Comparison of ENCODE assay signal across 32 cellular contexts in genomic region chr10:54983255-54983654, GRCh38.
"Had no signal": no experiment of that assay in that cellular context is flagged by ENCODE, and none has a peak within 500 bp of the region (broad histone marks: within the 10 kb centered on the region; RNA-seq: fewer than 3 reads in every experiment).

No MANE protein-coding gene starts in this region.

- H3K4me2 ChIP-seq: hepatocyte had no signal

- H3K9me3 ChIP-seq: ascending aorta, colonic mucosa, gastrocnemius medialis, pancreas, prostate gland, right atrium auricular region, stomach, thyroid gland, upper lobe of right lung had no signal

- H3K4me1 ChIP-seq: ascending aorta, colonic mucosa, gastrocnemius medialis, pancreas, prostate gland, right atrium auricular region, stomach, thyroid gland, upper lobe of right lung had no signal

- H2AFZ ChIP-seq: hepatocyte had no signal

- H3K4me3 Mint-ChIP-seq: activated naive CD4-positive, alpha-beta T cell treated with anti-CD3 and anti-CD28 coated beads for 36 hours; activated naive CD8-positive, alpha-beta T cell treated with anti-CD3 and anti-CD28 coated beads, Interleukin-2, amount 10 ng/mL, durations not matched to agents 7 days and 5 days; activated T-helper 1 cell treated with anti-CD3 and anti-CD28 coated beads, Interleukin-12 subunit alpha, Interleukin-12 subunit beta, Interleukin-2, Interleukin-4 antibody, amounts not matched to agents 30 ng/mL and 10 ng/mL and 1 ng/mL, durations not matched to agents 14 hours and 24 hours and 36 hours; naive thymus-derived CD4-positive, alpha-beta T cell; stimulated activated naive B cell treated with anti-CD40 and anti-IgM and Interleukin-4, amounts not matched to agents 10 μg/mL and 1 μg/mL and 100 μg/mL, for 72 hours; T-helper 17 cell had no signal

- H3K36me3 Mint-ChIP-seq: activated naive CD8-positive, alpha-beta T cell treated with anti-CD3 and anti-CD28 coated beads, Interleukin-2, amount 10 ng/mL, durations not matched to agents 7 days and 5 days; naive thymus-derived CD4-positive, alpha-beta T cell; stimulated activated naive B cell treated with anti-CD40 and anti-IgM and Interleukin-4, amounts not matched to agents 10 μg/mL and 1 μg/mL and 100 μg/mL, for 72 hours had no signal

- H3K4me3 ChIP-seq: ascending aorta, colonic mucosa, dorsolateral prefrontal cortex, gastrocnemius medialis, hepatocyte, pancreas, prostate gland, right atrium auricular region, stomach, thyroid gland, upper lobe of right lung had no signal

- FAIRE-seq: keratinocyte, pancreas had no signal

- H3K9me3 Mint-ChIP-seq: activated naive CD8-positive, alpha-beta T cell treated with anti-CD3 and anti-CD28 coated beads, Interleukin-2, amount 10 ng/mL, durations not matched to agents 7 days and 5 days had no signal

- DNase-seq: activated CD4-positive, alpha-beta T cell treated with anti-CD3 and anti-CD28 coated beads for 48 hours; activated CD4-positive, alpha-beta T cell treated with anti-CD3 and anti-CD28 coated beads, Interleukin-2, amount 50 U/mL, for 48 hours; activated CD8-positive, alpha-beta memory T cell treated with anti-CD3 and anti-CD28 coated beads for 24 hours; activated effector memory CD4-positive, alpha-beta T cell treated with anti-CD3 and anti-CD28 coated beads, Interleukin-2, amount 50 U/mL, for 16 hours; activated naive CD4-positive, alpha-beta T cell treated with anti-CD3 and anti-CD28 coated beads for 36 hours; activated naive CD8-positive, alpha-beta T cell treated with anti-CD3 and anti-CD28 coated beads, Interleukin-2, amount 10 ng/mL, durations not matched to agents 7 days and 5 days; activated T-cell treated with anti-CD3 and anti-CD28 coated beads, Interleukin-2, amount 50 U/mL, for 1 hour; colonic mucosa; dorsolateral prefrontal cortex; effector memory CD4-positive, alpha-beta T cell; gastrocnemius medialis; left colon; midbrain; naive thymus-derived CD4-positive, alpha-beta T cell; pancreas; stimulated activated CD4-positive, alpha-beta T cell treated with anti-CD3 and anti-CD28 coated beads, Interleukin-15, amount 100 ng/mL, for 24 hours; stimulated activated CD4-positive, alpha-beta T cell treated with anti-CD3 and anti-CD28 coated beads, Interleukin-2, amount 100 ng/mL, for 24 hours; stimulated activated naive B cell treated with anti-CD40 and anti-IgM and Interleukin-4, amounts not matched to agents 10 μg/mL and 1 μg/mL and 100 μg/mL, for 72 hours; stomach; T-helper 17 cell; T1000; thyroid gland; upper lobe of right lung; WERI-Rb-1 had no signal

- H3K79me2 ChIP-seq: hepatocyte had no signal

- H3K4me1 Mint-ChIP-seq: activated naive CD8-positive, alpha-beta T cell treated with anti-CD3 and anti-CD28 coated beads, Interleukin-2, amount 10 ng/mL, durations not matched to agents 7 days and 5 days; naive thymus-derived CD4-positive, alpha-beta T cell; stimulated activated naive B cell treated with anti-CD40 and anti-IgM and Interleukin-4, amounts not matched to agents 10 μg/mL and 1 μg/mL and 100 μg/mL, for 72 hours; T-helper 17 cell had no signal

- H3K27ac Mint-ChIP-seq: activated naive CD4-positive, alpha-beta T cell treated with anti-CD3 and anti-CD28 coated beads for 36 hours; activated naive CD8-positive, alpha-beta T cell treated with anti-CD3 and anti-CD28 coated beads, Interleukin-2, amount 10 ng/mL, durations not matched to agents 7 days and 5 days; activated T-helper 1 cell treated with anti-CD3 and anti-CD28 coated beads, Interleukin-12 subunit alpha, Interleukin-12 subunit beta, Interleukin-2, Interleukin-4 antibody, amounts not matched to agents 30 ng/mL and 10 ng/mL and 1 ng/mL, durations not matched to agents 14 hours and 24 hours and 36 hours; naive thymus-derived CD4-positive, alpha-beta T cell; stimulated activated naive B cell treated with anti-CD40 and anti-IgM and Interleukin-4, amounts not matched to agents 10 μg/mL and 1 μg/mL and 100 μg/mL, for 72 hours; T-helper 17 cell had no signal

- H3K36me3 ChIP-seq: ascending aorta, colonic mucosa, gastrocnemius medialis, pancreas, prostate gland, right atrium auricular region, stomach, thyroid gland, upper lobe of right lung, WERI-Rb-1 had no signal

- H3K27me3 ChIP-seq: ascending aorta, colonic mucosa, dorsolateral prefrontal cortex, gastrocnemius medialis, hepatocyte, pancreas, right atrium auricular region, stomach, thyroid gland, upper lobe of right lung had no signal

- H3K27ac ChIP-seq: ascending aorta, colonic mucosa, dorsolateral prefrontal cortex, gastrocnemius medialis, hepatocyte, pancreas, prostate gland, right atrium auricular region, stomach, thyroid gland, upper lobe of right lung, WERI-Rb-1 had no signal

- ATAC-seq: activated CD4-positive, CD25-positive, alpha-beta regulatory T cell treated with anti-CD3 and anti-CD28 coated beads, Interleukin-2, amount 50 U/mL, for 24 hours; esophagus mucosa; gastrocnemius medialis; left colon; naive thymus-derived CD4-positive, alpha-beta T cell; pancreas; T-helper 17 cell; upper lobe of right lung had no signal

- H3K27me3 Mint-ChIP-seq: activated naive CD8-positive, alpha-beta T cell treated with anti-CD3 and anti-CD28 coated beads, Interleukin-2, amount 10 ng/mL, durations not matched to agents 7 days and 5 days; naive thymus-derived CD4-positive, alpha-beta T cell; stimulated activated naive B cell treated with anti-CD40 and anti-IgM and Interleukin-4, amounts not matched to agents 10 μg/mL and 1 μg/mL and 100 μg/mL, for 72 hours; T-helper 17 cell had no signal
